19 cellular contexts compared by ENCODE assay signal in the genomic region with DNA sequence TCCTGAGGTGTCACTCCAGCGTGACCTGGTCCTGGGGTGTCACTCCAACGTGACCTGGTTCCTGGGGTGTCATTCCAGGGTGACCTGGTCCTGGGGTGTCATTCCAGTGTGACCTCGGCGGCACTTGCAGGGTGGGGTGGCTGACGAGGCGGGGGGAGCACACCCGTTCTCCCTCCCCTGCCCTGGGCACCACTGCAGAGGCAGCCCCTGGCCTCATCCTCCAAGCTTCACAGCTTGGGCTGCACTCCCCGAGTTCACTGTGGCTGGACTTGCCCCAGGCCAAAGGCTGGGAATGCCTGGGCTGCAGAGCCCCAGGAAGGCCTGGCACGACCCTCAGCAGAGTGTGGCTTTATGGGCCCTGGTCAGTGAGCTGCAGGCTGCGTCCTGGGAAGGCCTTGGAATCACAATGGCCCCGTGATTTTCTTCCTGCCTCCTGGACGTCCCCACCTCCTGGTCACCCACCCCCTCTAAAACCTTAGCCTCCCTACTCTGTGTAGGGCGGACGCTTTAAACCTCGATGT.
DNase-seq lines count a peak whose midpoint lies in the region; ATAC-seq, FAIRE-seq and TF ChIP-seq lines count a peak whose summit lies in the region.
"Had no signal": no experiment of that assay in that cellular context is flagged by ENCODE, and none has a peak within 500 bp of the region (broad histone marks: within the 10 kb centered on the region; RNA-seq: fewer than 3 reads in every experiment).

No MANE protein-coding gene starts in this region.

- peak overlapping the region; percentile 63 for H3K27ac Mint-ChIP-seq in activated T-cell treated with anti-CD3 and anti-CD28 coated beads, Interleukin-2, amount 50 U/mL, for 24 hours
- peak overlapping the region; percentile 38 for H3K27ac Mint-ChIP-seq in astrocyte (ENCODE audit: unreplicated experiment)
- peak overlapping the region; percentile 59 for H3K27ac Mint-ChIP-seq in stimulated activated naive B cell treated with anti-CD40 and anti-IgM and Interleukin-4, amounts not matched to agents 10 μg/mL and 1 μg/mL and 100 μg/mL, for 72 hours
- H3K27ac Mint-ChIP-seq: activated B cell treated with CpG ODN at 0.5 μM for 24 hours; activated CD8-positive, alpha-beta T cell treated with anti-CD3 and anti-CD28 coated beads, Interleukin-2, amount 10 ng/mL, durations not matched to agents 7 days and 5 days; type B pancreatic cell had no signal

- H3K9ac ChIP-seq in astrocyte (ENCODE audit: low read length) (peak overlapping the region; percentile 83), mesenchymal stem cell (ENCODE audit: low read length) (no peak overlapping the region)

- H3K23ac ChIP-seq in mesenchymal stem cell (ENCODE audit: low read length in 2 of 2): no peak overlapping the region

- no peak overlapping the region for H2BK120ac ChIP-seq in mesenchymal stem cell (ENCODE audit: low read depth, low read length)

- no peak overlapping the region for H2BK15ac ChIP-seq in mesenchymal stem cell (ENCODE audit: low read depth, poor library complexity, severe bottlenecking)

- H3K4me1 Mint-ChIP-seq in activated T-cell treated with anti-CD3 and anti-CD28 coated beads, Interleukin-2, amount 50 U/mL, for 24 hours (ENCODE audit: low read depth): peaks cover 3% of the 10 kb centered on the region
- H3K4me1 Mint-ChIP-seq in activated T-cell treated with anti-CD3 and anti-CD28 coated beads, Interleukin-2, amount 50 U/mL, for 4 hours (ENCODE audit: low read depth): peaks cover 4% of the 10 kb centered on the region
- H3K4me1 Mint-ChIP-seq in astrocyte (ENCODE audit: low read depth, unreplicated experiment): peaks cover 15% of the 10 kb centered on the region
- H3K4me1 Mint-ChIP-seq in stimulated activated naive B cell treated with anti-CD40 and anti-IgM and Interleukin-4, amounts not matched to agents 10 μg/mL and 1 μg/mL and 100 μg/mL, for 72 hours: peaks cover 4 to 12% of the 10 kb centered on the region in 2 donors
- H3K4me1 Mint-ChIP-seq: activated B cell treated with CpG ODN at 0.5 μM for 24 hours had no signal

- peaks cover 52% of the 10 kb centered on the region for H3K36me3 Mint-ChIP-seq in activated T-cell treated with anti-CD3 and anti-CD28 coated beads, Interleukin-2, amount 50 U/mL, for 24 hours (ENCODE audit: low read depth)
- peaks cover 8% of the 10 kb centered on the region for H3K36me3 Mint-ChIP-seq in activated T-cell treated with anti-CD3 and anti-CD28 coated beads, Interleukin-2, amount 50 U/mL, for 4 hours (ENCODE audit: insufficient read depth)
- no peaks in the 10 kb centered on the region for H3K36me3 Mint-ChIP-seq in astrocyte (ENCODE audit: low read depth, unreplicated experiment)
- peaks cover 28 to 38% of the 10 kb centered on the region in 2 donors for H3K36me3 Mint-ChIP-seq in stimulated activated naive B cell treated with anti-CD40 and anti-IgM and Interleukin-4, amounts not matched to agents 10 μg/mL and 1 μg/mL and 100 μg/mL, for 72 hours
- H3K36me3 Mint-ChIP-seq: type B pancreatic cell had no signal

- H3K4me3 ChIP-seq in astrocyte (ENCODE audit: insufficient read depth, low read depth, low read length) (no peak overlapping the region), mesenchymal stem cell (ENCODE audit: insufficient read depth in 1 of 2, low read depth in 1 of 2, low read length in 2 of 2) (no peak overlapping the region)

- H3K27me3 Mint-ChIP-seq in activated T-cell treated with anti-CD3 and anti-CD28 coated beads, Interleukin-2, amount 50 U/mL, for 24 hours: no peaks in the 10 kb centered on the region
- no peaks in the 10 kb centered on the region for H3K27me3 Mint-ChIP-seq in activated T-cell treated with anti-CD3 and anti-CD28 coated beads, Interleukin-2, amount 50 U/mL, for 4 hours (ENCODE audit: low read depth)
- H3K27me3 Mint-ChIP-seq in astrocyte (ENCODE audit: low read depth, unreplicated experiment): no peaks in the 10 kb centered on the region
- no peaks in the 10 kb centered on the region for H3K27me3 Mint-ChIP-seq in stimulated activated naive B cell treated with anti-CD40 and anti-IgM and Interleukin-4, amounts not matched to agents 10 μg/mL and 1 μg/mL and 100 μg/mL, for 72 hours
- H3K27me3 Mint-ChIP-seq: activated B cell treated with CpG ODN at 0.5 μM for 24 hours, type B pancreatic cell had no signal

- no peak overlapping the region for H3K14ac ChIP-seq in mesenchymal stem cell (ENCODE audit: low read length in 2 of 2)

- H3K9me3 ChIP-seq in astrocyte (ENCODE audit: insufficient read depth, low read depth, low read length) (no peaks in the 10 kb centered on the region), mesenchymal stem cell (ENCODE audit: control insufficient read depth, low read length) (no peaks in the 10 kb centered on the region)

- H3K36me3 ChIP-seq in astrocyte (ENCODE audit: insufficient read depth, low read length) (no peaks in the 10 kb centered on the region), mesenchymal stem cell (ENCODE audit: control insufficient read depth in 1 of 2, insufficient read depth in 2 of 2, low read depth in 1 of 2, low read length in 2 of 2) (peaks cover 0 to 12% of the 10 kb centered on the region in 2 experiments)

- DNase-seq in activated T-cell treated with anti-CD3 and anti-CD28 coated beads, Interleukin-2, amount 50 U/mL, for 24 hours: no peak
- no peak for DNase-seq in activated T-cell treated with anti-CD3 and anti-CD28 coated beads, Interleukin-2, amount 50 U/mL, for 4 hours
- DNase-seq in astrocyte (ENCODE audit: low read depth) (no peak), mesenchymal stem cell (no peak)
- no peak for DNase-seq in stimulated activated naive B cell treated with anti-CD40 and anti-IgM and Interleukin-4, amounts not matched to agents 10 μg/mL and 1 μg/mL and 100 μg/mL, for 72 hours
- DNase-seq in activated CD8-positive, alpha-beta memory T cell treated with anti-CD3 and anti-CD28 coated beads, Interleukin-2, amount 50 U/mL, for 48 hours: no peak
- DNase-seq: 8988T; activated B cell treated with CpG ODN at 0.5 μM for 24 hours; activated CD8-positive, alpha-beta T cell treated with anti-CD3 and anti-CD28 coated beads, Interleukin-2, amount 10 ng/mL, durations not matched to agents 7 days and 5 days; DMS153; erythroblast; NCI-H2081 treated with DMSO at 0.1 percent for 48 hours; NCI-H774; occipital lobe; small intestine had no signal

- no peak overlapping the region for H2BK12ac ChIP-seq in mesenchymal stem cell (ENCODE audit: low read length in 2 of 2)

- H3K4me2 ChIP-seq in astrocyte (ENCODE audit: low read length) (peak overlapping the region; percentile 88), mesenchymal stem cell (ENCODE audit: low read length, poor library complexity, severe bottlenecking) (no peak overlapping the region)

- no peak overlapping the region for H3K4me3 Mint-ChIP-seq in activated T-cell treated with anti-CD3 and anti-CD28 coated beads, Interleukin-2, amount 50 U/mL, for 24 hours
- H3K4me3 Mint-ChIP-seq in activated T-cell treated with anti-CD3 and anti-CD28 coated beads, Interleukin-2, amount 50 U/mL, for 4 hours: no peak overlapping the region
- no peak overlapping the region for H3K4me3 Mint-ChIP-seq in astrocyte (ENCODE audit: unreplicated experiment)
- H3K4me3 Mint-ChIP-seq in stimulated activated naive B cell treated with anti-CD40 and anti-IgM and Interleukin-4, amounts not matched to agents 10 μg/mL and 1 μg/mL and 100 μg/mL, for 72 hours: no peak overlapping the region
- H3K4me3 Mint-ChIP-seq: activated B cell treated with CpG ODN at 0.5 μM for 24 hours; activated CD8-positive, alpha-beta T cell treated with anti-CD3 and anti-CD28 coated beads, Interleukin-2, amount 10 ng/mL, durations not matched to agents 7 days and 5 days; type B pancreatic cell had no signal

- no peaks in the 10 kb centered on the region for H3K9me3 Mint-ChIP-seq in activated T-cell treated with anti-CD3 and anti-CD28 coated beads, Interleukin-2, amount 50 U/mL, for 24 hours
- H3K9me3 Mint-ChIP-seq in activated T-cell treated with anti-CD3 and anti-CD28 coated beads, Interleukin-2, amount 50 U/mL, for 4 hours: no peaks in the 10 kb centered on the region
- no peaks in the 10 kb centered on the region for H3K9me3 Mint-ChIP-seq in astrocyte (ENCODE audit: unreplicated experiment)
- no peaks in the 10 kb centered on the region for H3K9me3 Mint-ChIP-seq in stimulated activated naive B cell treated with anti-CD40 and anti-IgM and Interleukin-4, amounts not matched to agents 10 μg/mL and 1 μg/mL and 100 μg/mL, for 72 hours
- H3K9me3 Mint-ChIP-seq: activated B cell treated with CpG ODN at 0.5 μM for 24 hours, type B pancreatic cell had no signal

- no peak overlapping the region for H3K4ac ChIP-seq in mesenchymal stem cell (ENCODE audit: low read depth in 1 of 2, low read length in 2 of 2)

- FAIRE-seq in astrocyte (lab: Jason Lieb, UNC): no peak
- FAIRE-seq: small intestine had no signal

- H2BK5ac ChIP-seq in mesenchymal stem cell (ENCODE audit: low read depth, low read length, poor library complexity, severe bottlenecking): no peak overlapping the region

- H3K27me3 ChIP-seq in astrocyte (ENCODE audit: insufficient read depth, low read length): no peaks in the 10 kb centered on the region
- no peaks in the 10 kb centered on the region for H3K27me3 ChIP-seq in mesenchymal stem cell (ENCODE audit: control insufficient read depth in 1 of 2, insufficient read depth in 1 of 2, low read length in 2 of 2)

- TF ChIP-seq CTCF in astrocyte (IDR thresholded peaks at IDR 0.05; ENCODE audit: insufficient read depth, low read depth, low read length): no peak

- H3K79me1 ChIP-seq in mesenchymal stem cell (replicated peaks; ENCODE audit: low read length, poor library complexity, severe bottlenecking): no peaks in the 10 kb centered on the region

- peak overlapping the region; percentile 92 for H3K27ac ChIP-seq in astrocyte (ENCODE audit: low read depth, low read length)
- no peak overlapping the region for H3K27ac ChIP-seq in mesenchymal stem cell (ENCODE audit: low read length, poor library complexity, severe bottlenecking)
- H3K27ac ChIP-seq: C4-2B had no signal

- H3K18ac ChIP-seq in mesenchymal stem cell (ENCODE audit: low read depth in 1 of 2, low read length in 2 of 2): no peak overlapping the region

- H3K4me1 ChIP-seq in astrocyte (ENCODE audit: insufficient read depth, low read length) (peaks cover 25% of the 10 kb centered on the region), mesenchymal stem cell (ENCODE audit: control insufficient read depth, insufficient read depth, low read depth, low read length) (peaks cover 33% of the 10 kb centered on the region)

- 92% methylated on average over 15 of the region's 15 CpGs for WGBS in mesenchymal stem cell

- peak overlapping the region; percentile 8 for H2AK5ac ChIP-seq in mesenchymal stem cell (ENCODE audit: low read length, severe bottlenecking)

- no peaks in the 10 kb centered on the region for H3K79me2 ChIP-seq in astrocyte (ENCODE audit: insufficient read depth, low read length)

- no peaks in the 10 kb centered on the region for H4K20me1 ChIP-seq in astrocyte (ENCODE audit: insufficient read depth, low read length)

- H2AFZ ChIP-seq in astrocyte (ENCODE audit: low read depth, low read length) (no peak overlapping the region), mesenchymal stem cell (ENCODE audit: low read depth, low read length) (no peak overlapping the region)

- H4K8ac ChIP-seq in mesenchymal stem cell (ENCODE audit: low read length): peak overlapping the region; percentile 7

- H4K91ac ChIP-seq in mesenchymal stem cell (ENCODE audit: low read length): no peak overlapping the region

- ATAC-seq in activated T-cell treated with anti-CD3 and anti-CD28 coated beads, Interleukin-2, amount 50 U/mL, for 4 hours: no peak
- no peak for ATAC-seq in stimulated activated naive B cell treated with anti-CD40 and anti-IgM and Interleukin-4, amounts not matched to agents 10 μg/mL and 1 μg/mL and 100 μg/mL, for 72 hours (replicated peaks)
- no peak for ATAC-seq in HG02852 (IDR thresholded peaks at IDR 0.05; ENCODE audit: unreplicated experiment)
- ATAC-seq in HG03280 (IDR thresholded peaks at IDR 0.05; ENCODE audit: unreplicated experiment): no peak
- ATAC-seq: activated CD8-positive, alpha-beta T cell treated with anti-CD3 and anti-CD28 coated beads, Interleukin-2, amount 10 ng/mL, durations not matched to agents 7 days and 5 days had no signal
